Comparison of ENCODE assay signal across 14 cellular contexts in genomic region chr4:104352211-104352610, GRCh38.
DNase-seq lines count a peak whose midpoint lies in the region; ATAC-seq and TF ChIP-seq lines count a peak whose summit lies in the region.
"Had no signal": no experiment of that assay in that cellular context is flagged by ENCODE, and none has a peak within 500 bp of the region (broad histone marks: within the 10 kb centered on the region; RNA-seq: fewer than 3 reads in every experiment).

No MANE protein-coding gene starts in this region.

- peak; percentile 56 for ATAC-seq in HG03354 (IDR thresholded peaks at IDR 0.05; ENCODE audit: poor library complexity, severe bottlenecking, unreplicated experiment)
- peak; percentile 20 for ATAC-seq in mucosa of descending colon
- ATAC-seq in HG03095 (IDR thresholded peaks at IDR 0.05; ENCODE audit: unreplicated experiment) = no peak
- ATAC-seq: CD8-positive, alpha-beta T cell had no signal

- TF ChIP-seq CTCF in GM12873 (IDR thresholded peaks at IDR 0.05; ENCODE audit: insufficient read depth, low read depth, low read length, missing control alignments) = peak; percentile 63
- peak; percentile 64 for TF ChIP-seq CTCF in WERI-Rb-1 (IDR thresholded peaks at IDR 0.05; ENCODE audit: low read depth, low read length)
- no peak for TF ChIP-seq CTCF in mucosa of descending colon (IDR thresholded peaks at IDR 0.05)

- H3K36me3 ChIP-seq in WERI-Rb-1 (no peaks in the 10 kb centered on the region), mucosa of descending colon (ENCODE audit: low read depth) (no peaks in the 10 kb centered on the region)
- H3K36me3 ChIP-seq: suprapubic skin had no signal

- DNase-seq in WERI-Rb-1 (no peak), mucosa of descending colon (no peak), COLO668 (lab: John Stamatoyannopoulos, UW; ENCODE audit: unreplicated experiment) (no peak), epidermal melanocyte (ENCODE audit: insufficient read length, low spot score) (no peak), GOT3 (lab: John Stamatoyannopoulos, UW) (no peak)
- DNase-seq: activated naive CD8-positive, alpha-beta T cell treated with anti-CD3 and anti-CD28 coated beads, Interleukin-2, amount 10 ng/mL, durations not matched to agents 7 days and 5 days; CD8-positive, alpha-beta T cell; cortex of kidney; NCI-H2171 treated with DMSO at 0.1 percent for 48 hours; RPMI8226 had no signal

- H3K27me3 ChIP-seq in WERI-Rb-1 (ENCODE audit: insufficient read depth, low read depth, severe bottlenecking) = no peaks in the 10 kb centered on the region
- H3K27me3 ChIP-seq: suprapubic skin had no signal

- no peaks in the 10 kb centered on the region for H3K4me1 ChIP-seq in mucosa of descending colon (ENCODE audit: low read depth)
- H3K4me1 ChIP-seq: suprapubic skin had no signal

- H3K27ac ChIP-seq in WERI-Rb-1 = no peak overlapping the region
- H3K27ac ChIP-seq: suprapubic skin had no signal

- H3K9me3 ChIP-seq in WERI-Rb-1 (ENCODE audit: severe bottlenecking) (peaks cover 8% of the 10 kb centered on the region), mucosa of descending colon (peaks cover 7% of the 10 kb centered on the region)

- H3K4me3 ChIP-seq in WERI-Rb-1 (ENCODE audit: low read depth, low read length) (no peak overlapping the region), mucosa of descending colon (no peak overlapping the region)
- H3K4me3 ChIP-seq: suprapubic skin had no signal

- intact Hi-C loops in mucosa of descending colon (cut with DNase I, micrococcal nuclease) = no loop called here
